ENCODE assay signal across 18 cellular contexts in genomic region chr1:114466334-114467014, GRCh38. TPM values are rescaled to one million over a fixed set of nuclear protein-coding genes. Genes with fewer than 3 reads are reported as not detected.
DNase-seq lines count a peak whose midpoint lies in the region; ATAC-seq and TF ChIP-seq lines count a peak whose summit lies in the region.
"Had no signal": no experiment of that assay in that cellular context is flagged by ENCODE, and none has a peak within 500 bp of the region (broad histone marks: within the 10 kb centered on the region; RNA-seq: fewer than 3 reads in every experiment).

No MANE protein-coding gene starts in this region.

- no peaks in the 10 kb centered on the region for H3K27me3 ChIP-seq in endodermal cell (ENCODE audit: control insufficient read depth, insufficient read depth, low read length, poor library complexity, severe bottlenecking)
- H3K27me3 ChIP-seq: BE2C, gastroesophageal sphincter, MG63, uterus had no signal

- peaks cover 28% of the 10 kb centered on the region for H3K36me3 Mint-ChIP-seq in endodermal cell (ENCODE audit: low read depth)
- no peaks in the 10 kb centered on the region for H3K36me3 Mint-ChIP-seq in natural killer cell treated with Interleukin-12 subunit alpha and Interleukin-12 subunit beta and Interleukin-15 and Interleukin-18, amount 100 ng/mL, for 72 hours
- H3K36me3 Mint-ChIP-seq in activated T-cell treated with anti-CD3 and anti-CD28 coated beads, Interleukin-2, amount 50 U/mL, for 4 hours (ENCODE audit: insufficient read depth) = peaks cover 14% of the 10 kb centered on the region

- peaks cover 18% of the 10 kb centered on the region for H3K4me1 Mint-ChIP-seq in endodermal cell
- peaks cover 42 to 52% of the 10 kb centered on the region in 2 donors for H3K4me1 Mint-ChIP-seq in natural killer cell treated with Interleukin-12 subunit alpha and Interleukin-12 subunit beta and Interleukin-15 and Interleukin-18, amount 100 ng/mL, for 72 hours (ENCODE audit: low read depth in 2 of 2)
- peaks cover 56% of the 10 kb centered on the region for H3K4me1 Mint-ChIP-seq in activated T-cell treated with anti-CD3 and anti-CD28 coated beads, Interleukin-2, amount 50 U/mL, for 4 hours (ENCODE audit: low read depth)

- no peaks in the 10 kb centered on the region for H3K9me3 Mint-ChIP-seq in endodermal cell
- no peaks in the 10 kb centered on the region for H3K9me3 Mint-ChIP-seq in natural killer cell treated with Interleukin-12 subunit alpha and Interleukin-12 subunit beta and Interleukin-15 and Interleukin-18, amount 100 ng/mL, for 72 hours
- no peaks in the 10 kb centered on the region for H3K9me3 Mint-ChIP-seq in activated T-cell treated with anti-CD3 and anti-CD28 coated beads, Interleukin-2, amount 50 U/mL, for 4 hours
- H3K9me3 Mint-ChIP-seq: activated naive CD4-positive, alpha-beta T cell treated with anti-CD3 and anti-CD28 coated beads, Interleukin-2, amount 50 U/mL, for 24 hours had no signal

- H3K79me2 ChIP-seq in OCI-LY7 (ENCODE audit: insufficient read depth, low read depth, low read length) = peaks cover 79% of the 10 kb centered on the region

- H2AFZ ChIP-seq in OCI-LY7 (ENCODE audit: low read length) = no peak overlapping the region

- no peak overlapping the region for H3K4me2 ChIP-seq in OCI-LY7 (ENCODE audit: low read length)
- H3K4me2 ChIP-seq: SK-N-SH had no signal

- ATAC-seq in natural killer cell treated with Interleukin-12 subunit alpha and Interleukin-12 subunit beta and Interleukin-15 and Interleukin-18, amount 100 ng/mL, for 72 hours = no peak
- no peak for ATAC-seq in GM21786 (IDR thresholded peaks at IDR 0.05; ENCODE audit: unreplicated experiment)
- no peak for ATAC-seq in activated CD4-positive, CD25-positive, alpha-beta regulatory T cell treated with anti-CD3 and anti-CD28 coated beads, Interleukin-2, amount 50 U/mL, for 24 hours
- no peak for ATAC-seq in activated T-cell treated with anti-CD3 and anti-CD28 coated beads, Interleukin-2, amount 50 U/mL, for 4 hours
- ATAC-seq: gastroesophageal sphincter had no signal

- intact Hi-C loops in OCI-LY7 (cut with micrococcal nuclease; ENCODE audit: unreplicated experiment) = no loop called here

- H3K27me3 Mint-ChIP-seq in endodermal cell (ENCODE audit: insufficient read depth) = no peaks in the 10 kb centered on the region
- no peaks in the 10 kb centered on the region for H3K27me3 Mint-ChIP-seq in natural killer cell treated with Interleukin-12 subunit alpha and Interleukin-12 subunit beta and Interleukin-15 and Interleukin-18, amount 100 ng/mL, for 72 hours
- H3K27me3 Mint-ChIP-seq in activated T-cell treated with anti-CD3 and anti-CD28 coated beads, Interleukin-2, amount 50 U/mL, for 4 hours (ENCODE audit: low read depth) = no peaks in the 10 kb centered on the region
- H3K27me3 Mint-ChIP-seq: activated naive CD4-positive, alpha-beta T cell treated with anti-CD3 and anti-CD28 coated beads, Interleukin-2, amount 50 U/mL, for 24 hours; brain had no signal

- CTCF ChIA-PET in OCI-LY7 (lab: Charles Lee; ENCODE audit: unreplicated experiment) = interaction anchor here (1.1 kb wide), 1 partner anchor 119 kb away, joined by 3 read pairs; no protein-coding TSS in a partner anchor

- H3K9me2 ChIP-seq in OCI-LY7 (ENCODE audit: insufficient read depth, low read length) = no peaks in the 10 kb centered on the region
- H3K9me2 ChIP-seq: SK-N-SH had no signal

- POLR2A ChIA-PET in OCI-LY7 (lab: Charles Lee) = interaction anchor here (0.6 to 2.0 kb wide), 3 partner anchors 18 to 61 kb away, joined by 3 to 4 read pairs (median 3); no protein-coding TSS in a partner anchor

- H3K36me3 ChIP-seq in OCI-LY7 (ENCODE audit: insufficient read depth, low read length) (peaks cover 47% of the 10 kb centered on the region), endodermal cell (ENCODE audit: control insufficient read depth, insufficient read depth, low read length) (peaks cover 29% of the 10 kb centered on the region)
- H3K36me3 ChIP-seq: BE2C, gastroesophageal sphincter, uterus had no signal

- H3K4me1 ChIP-seq in OCI-LY7 (ENCODE audit: insufficient read depth, low read length, poor library complexity, severe bottlenecking) = peaks cover 27% of the 10 kb centered on the region
- no peaks in the 10 kb centered on the region for H3K4me1 ChIP-seq in endodermal cell (ENCODE audit: control insufficient read depth, insufficient read depth, low read length)
- H3K4me1 ChIP-seq: BE2C had no signal

- no peak overlapping the region for H3K4me3 Mint-ChIP-seq in endodermal cell
- no peak overlapping the region for H3K4me3 Mint-ChIP-seq in natural killer cell treated with Interleukin-12 subunit alpha and Interleukin-12 subunit beta and Interleukin-15 and Interleukin-18, amount 100 ng/mL, for 72 hours
- no peak overlapping the region for H3K4me3 Mint-ChIP-seq in activated T-cell treated with anti-CD3 and anti-CD28 coated beads, Interleukin-2, amount 50 U/mL, for 4 hours
- H3K4me3 Mint-ChIP-seq: activated naive CD4-positive, alpha-beta T cell treated with anti-CD3 and anti-CD28 coated beads, Interleukin-2, amount 50 U/mL, for 24 hours; brain had no signal

- H3K9me3 ChIP-seq in OCI-LY7 (ENCODE audit: low read length) (no peaks in the 10 kb centered on the region), endodermal cell (ENCODE audit: control insufficient read depth, low read length) (no peaks in the 10 kb centered on the region)
- H3K9me3 ChIP-seq: BE2C, gastroesophageal sphincter, MG63, SK-N-SH, uterus had no signal

- DNase-seq in ELF-1 (ENCODE audit: low read depth, low spot score) (peak; percentile 30), OCI-LY7 (ENCODE audit: low spot score) (peak; percentile 7), endodermal cell (no peak)
- DNase-seq in natural killer cell treated with Interleukin-12 subunit alpha and Interleukin-12 subunit beta and Interleukin-15 and Interleukin-18, amount 100 ng/mL, for 72 hours (ENCODE audit: low spot score) = no peak
- no peak for DNase-seq in activated T-cell treated with anti-CD3 and anti-CD28 coated beads, Interleukin-2, amount 50 U/mL, for 4 hours
- DNase-seq: BE2C; DMS153; MG63; NCI-H2227 treated with DMSO at 0.1 percent for 48 hours; posterior cingulate gyrus; SK-N-SH; stimulated activated CD4-positive, alpha-beta T cell treated with anti-CD3 and anti-CD28 coated beads, Interleukin-2, amount 100 ng/mL, for 24 hours; uterus had no signal

- peak overlapping the region; percentile 64 for H3K27ac Mint-ChIP-seq in endodermal cell
- peak overlapping the region; percentile 20 to 62 for H3K27ac Mint-ChIP-seq in natural killer cell treated with Interleukin-12 subunit alpha and Interleukin-12 subunit beta and Interleukin-15 and Interleukin-18, amount 100 ng/mL, for 72 hours

- H3K27ac ChIP-seq in OCI-LY7 (ENCODE audit: low read depth, low read length, poor library complexity, severe bottlenecking) (no peak overlapping the region), endodermal cell (ENCODE audit: low read depth, low read length) (no peak overlapping the region)
- H3K27ac ChIP-seq: gastroesophageal sphincter, uterus had no signal

- TF ChIP-seq CTCF in OCI-LY7 (conservative IDR thresholded peaks at IDR 0.05; ENCODE audit: low read length) (no peak), endodermal cell (conservative IDR thresholded peaks at IDR 0.05) (peak; percentile 31)

- H3K9ac ChIP-seq in endodermal cell (ENCODE audit: extremely low read depth, low read length, poor library complexity, severe bottlenecking) = no peak overlapping the region
- H3K9ac ChIP-seq: SK-N-SH had no signal

- BruUV-seq in OCI-LY7 (replicated peaks; lab: Mats Ljungman, UMichigan) = no TSS peak

- H3K4me3 ChIP-seq in OCI-LY7 (ENCODE audit: low read depth, low read length, poor library complexity, severe bottlenecking) = no peak overlapping the region
- no peak overlapping the region for H3K4me3 ChIP-seq in endodermal cell (ENCODE audit: low read length)
- H3K4me3 ChIP-seq: gastroesophageal sphincter, MG63, uterus had no signal

- H4K20me1 ChIP-seq in OCI-LY7 (ENCODE audit: insufficient read depth, low read length) = peaks cover 7% of the 10 kb centered on the region

- 79 to 92% methylated on average over 9 to 14 of the region's 14 CpGs for WGBS in endodermal cell (ENCODE audit: insufficient coverage in 1 of 2, insufficient read length in 1 of 2), 2 experiments

RNA-seq across cellular contexts. Expression of gene TRIM33, which starts 44.5 kb away (rescaled TPM):
- 34.0 and 44.7 TPM in 2 replicates for total RNA-seq in OCI-LY7 (2014; rRNA removed; shearing (Covaris generic))
- total RNA-seq in OCI-LY7 (2022) = 43.0 and 44.2 TPM in 2 replicates
- total RNA-seq in endodermal cell = 10 to 100 TPM; 47.2 to 50.6 TPM
- 35.8 TPM for polyA plus RNA-seq in endodermal cell (2013, experiment 1 of 2)
- polyA plus RNA-seq in endodermal cell (2013, experiment 2 of 2) = 35.1 TPM
- 10 to 100 TPM; 48.1 to 55.7 TPM for total RNA-seq in natural killer cell treated with Interleukin-12 subunit alpha and Interleukin-12 subunit beta and Interleukin-15 and Interleukin-18, amount 100 ng/mL, for 72 hours
- total RNA-seq in activated T-cell treated with anti-CD3 and anti-CD28 coated beads, Interleukin-2, amount 50 U/mL, for 4 hours = 10 to 100 TPM; 30.0 to 33.0 (median 31.9) TPM

Comparison
In these comparisons a context has a peak if more than half of its experiments do, and no peak if none do; other contexts are left out.
1. DNase-seq: peak in ELF-1 (single experiment) and OCI-LY7 (single experiment); none in endodermal cell (single experiment), natural killer cell treated with Interleukin-12 subunit alpha and Interleukin-12 subunit beta and Interleukin-15 and Interleukin-18, amount 100 ng/mL, for 72 hours (single experiment) and activated T-cell treated with anti-CD3 and anti-CD28 coated beads, Interleukin-2, amount 50 U/mL, for 4 hours (single experiment).